ENCODE assay signal across 26 cellular contexts in the genomic region with DNA sequence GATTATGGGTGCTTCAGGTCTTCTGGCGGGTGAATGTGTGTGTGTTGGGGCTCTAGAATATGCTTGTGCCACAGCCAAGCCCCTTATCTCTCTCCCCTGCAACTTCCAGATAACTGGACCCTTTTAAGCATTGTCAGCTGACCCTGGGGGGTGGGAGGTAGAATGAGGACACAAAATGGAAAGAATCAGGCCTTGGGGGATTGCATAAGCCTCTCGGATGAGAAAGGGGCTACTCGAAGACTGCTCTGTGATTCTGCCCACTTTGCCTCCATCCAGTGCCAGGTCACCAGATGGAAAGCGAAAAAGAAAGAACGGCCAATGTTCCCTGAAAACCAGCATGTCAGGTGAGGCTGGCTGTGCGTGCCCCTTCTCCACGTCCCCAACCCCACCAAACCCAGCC. TPM values are rescaled to one million over a fixed set of nuclear protein-coding genes. Genes with fewer than 3 reads are reported as not detected.
DNase-seq lines count a peak whose midpoint lies in the region; ATAC-seq and TF ChIP-seq lines count a peak whose summit lies in the region.
"Had no signal": no experiment of that assay in that cellular context is flagged by ENCODE, and none has a peak within 500 bp of the region (broad histone marks: within the 10 kb centered on the region; RNA-seq: fewer than 3 reads in every experiment).

No MANE protein-coding gene starts in this region.

- H3K4me3 ChIP-seq in right atrium auricular region (no peak overlapping the region), esophagus muscularis mucosa (no peak overlapping the region), rectal smooth muscle tissue (ENCODE audit: low read length) (no peak overlapping the region)
- H3K4me3 ChIP-seq: colonic mucosa, skin epidermis, testis had no signal

- 77% methylated on average over 7 of the region's 7 CpGs for WGBS in esophagus muscularis mucosa

- H3K9ac ChIP-seq in rectal smooth muscle tissue (ENCODE audit: low read length), result no peak overlapping the region
- H3K9ac ChIP-seq: parathyroid adenoma had no signal

- H3K27ac ChIP-seq in right atrium auricular region (peak overlapping the region; percentile 95 to 98), esophagus muscularis mucosa (replicated peaks in 1 of 4) (peak overlapping the region; percentile 91 to 99 (median 99)), rectal smooth muscle tissue (ENCODE audit: low read depth, low read length) (peak overlapping the region; percentile 91)
- H3K27ac ChIP-seq: foreskin keratinocyte had no signal

- H3K4me1 ChIP-seq in right atrium auricular region (peaks cover 0 to 55% of the 10 kb centered on the region in 2 donors), esophagus muscularis mucosa (peaks cover 57 to 74% (median 67%) of the 10 kb centered on the region in 4 donors), rectal smooth muscle tissue (ENCODE audit: control insufficient read depth, insufficient read depth, low read length) (peaks cover 47% of the 10 kb centered on the region)

- no peak for ATAC-seq in GM18867 (IDR thresholded peaks at IDR 0.05; ENCODE audit: unreplicated experiment)
- ATAC-seq: CD8-positive, alpha-beta T cell; foreskin keratinocyte; left colon; SK-N-SH treated with all-trans-retinoic acid at 6 μM for 48 hours had no signal

- intact Hi-C loops in cardiac septum (cut with DNase I) (no loop called here), esophagus muscularis mucosa (cut with DNase I) (no loop called here)

- TF ChIP-seq POLR2A in esophagus muscularis mucosa (IDR thresholded peaks at IDR 0.05; ENCODE audit: low read depth), result no peak

- DNase-seq in right atrium auricular region (ENCODE audit: low spot score) (no peak), cardiac septum (ENCODE audit: low spot score) (no peak), esophagus muscularis mucosa (ENCODE audit: extremely low spot score) (no peak), nucleus accumbens (lab: John Stamatoyannopoulos, UW) (no peak), hepatic stellate cell (ENCODE audit: low spot score) (no peak), GM10248 (ENCODE audit: extremely low spot score) (no peak)
- DNase-seq: activated CD4-positive, alpha-beta T cell treated with anti-CD3 and anti-CD28 coated beads for 4 hours; activated CD8-positive, alpha-beta memory T cell treated with anti-CD3 and anti-CD28 coated beads, Interleukin-2, amount 50 U/mL, for 48 hours; activated naive CD4-positive, alpha-beta T cell; anterior cingulate cortex; CD8-positive, alpha-beta T cell; colonic mucosa; DND-41; foreskin keratinocyte; MM.1S; NCI-H1694 treated with DMSO at 0.1 percent for 48 hours; NCI-H226; Peyer's patch; stimulated activated CD4-positive, alpha-beta T cell treated with anti-CD3 and anti-CD28 coated beads, Interleukin-4, amount 100 ng/mL, for 1 hour; testis had no signal

- no peak for TF ChIP-seq EP300 in esophagus muscularis mucosa (IDR thresholded peaks at IDR 0.05)

- POLR2A ChIA-PET in GM10248 (lab: Yijun Ruan, JAX), result no interaction called here

- CTCF ChIA-PET in GM10248 (lab: Yijun Ruan, JAX), result interaction anchor here (0.9 to 9.4 kb wide), 23 partner anchors 9 to 96 kb away, joined by 3 to 215 read pairs (median 9); a partner anchor contains a TSS

- H3K9me3 ChIP-seq in right atrium auricular region (no peaks in the 10 kb centered on the region), esophagus muscularis mucosa (no peaks in the 10 kb centered on the region)
- H3K9me3 ChIP-seq: colonic mucosa, Peyer's patch, testis had no signal

- H3K27me3 ChIP-seq in right atrium auricular region, result no peaks in the 10 kb centered on the region
- H3K27me3 ChIP-seq in esophagus muscularis mucosa, result no peaks in the 10 kb centered on the region
- no peaks in the 10 kb centered on the region for H3K27me3 ChIP-seq in rectal smooth muscle tissue (ENCODE audit: control insufficient read depth, insufficient read depth, low read length)
- H3K27me3 ChIP-seq: colonic mucosa, foreskin keratinocyte, Peyer's patch, testis had no signal

- TF ChIP-seq CTCF in right atrium auricular region (IDR thresholded peaks at IDR 0.05) (no peak), esophagus muscularis mucosa (IDR thresholded peaks at IDR 0.05) (no peak), GM10248 (IDR thresholded peaks at IDR 0.05; ENCODE audit: control extremely low read depth, extremely low read depth, low read depth, missing control alignments) (no peak)

- peaks cover 34% of the 10 kb centered on the region for H3K36me3 ChIP-seq in right atrium auricular region
- peaks cover 26 to 57% (median 55%) of the 10 kb centered on the region in 4 donors for H3K36me3 ChIP-seq in esophagus muscularis mucosa
- peaks cover 12% of the 10 kb centered on the region for H3K36me3 ChIP-seq in rectal smooth muscle tissue (ENCODE audit: control insufficient read depth, insufficient read depth, low read length)
- H3K36me3 ChIP-seq: colonic mucosa had no signal

RNA-seq across cellular contexts. Expression of a gene that starts 13.8 kb away (rescaled TPM):
- total RNA-seq in right atrium auricular region, result 10 to 100 TPM; 60.3 to 69.0 TPM
- 66.8 TPM for total RNA-seq in cardiac septum
- 100 to 1,000 TPM in 2 of 4 donors, 10 to 100 TPM in 2; 69.7 to 112 (median 85.2) TPM for total RNA-seq in esophagus muscularis mucosa

RNA-seq across cellular contexts. Expression of a gene that starts 22.4 kb away (rescaled TPM):
- total RNA-seq in right atrium auricular region (10 to 100 TPM; 44.2 to 44.7 TPM), cardiac septum (56.4 TPM), esophagus muscularis mucosa (10 to 100 TPM; 33.6 to 43.6 (median 37.4) TPM)

RNA-seq across cellular contexts. Expression of a gene that starts 23.8 kb away (rescaled TPM):
- total RNA-seq in right atrium auricular region (1 to 10 TPM; 8.3 to 9.9 TPM), cardiac septum (25.8 TPM), esophagus muscularis mucosa (10 to 100 TPM in 3 of 4 donors, 1 to 10 TPM in 1; 6.1 to 24.2 (median 14.5) TPM)

RNA-seq across cellular contexts. Expression of a gene that starts 45.2 kb away (rescaled TPM):
- total RNA-seq in right atrium auricular region (10 to 100 TPM; 42.2 to 52.5 TPM), cardiac septum (53.7 TPM), esophagus muscularis mucosa (10 to 100 TPM; 64.1 to 86.8 (median 72.2) TPM)
